1 cellular context compared by ENCODE assay signal in the genomic region with DNA sequence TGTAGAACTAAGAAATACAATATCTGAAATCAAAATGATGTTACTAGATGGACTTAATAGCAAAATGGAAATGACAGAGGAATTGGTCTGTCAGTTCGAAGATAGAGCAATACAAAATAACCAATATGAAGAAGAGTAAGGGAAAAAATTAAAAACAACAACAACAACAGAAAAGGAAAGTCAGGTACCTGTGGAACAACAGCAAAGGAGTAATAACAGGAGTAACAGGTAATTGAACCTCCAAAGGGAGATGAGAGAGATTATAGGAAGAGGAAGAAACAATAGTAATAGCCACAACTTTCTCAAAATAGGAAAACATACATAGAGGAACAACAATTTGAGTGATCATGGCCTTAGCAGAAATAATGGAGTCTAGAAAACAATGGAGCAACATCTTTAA.
TF ChIP-seq lines count a peak whose summit lies in the region.

No MANE protein-coding gene starts in this region.

TF ChIP-seq in HEK293, 187 proteins besides CTCF, POLR2A, EP300 and RAD21 (continued from another document):
- TF ChIP-seq ZNF544 (tag by site-specific recombination; IDR thresholded peaks at IDR 0.05) (no peak), ZFP41 (tag by site-specific recombination; IDR thresholded peaks at IDR 0.05; ENCODE audit: borderline replicate concordance) (no peak), EGR2 (tag by site-specific recombination; IDR thresholded peaks at IDR 0.05; ENCODE audit: low read depth) (no peak), ZNF426 (tag by site-specific recombination; IDR thresholded peaks at IDR 0.05) (no peak), ZNF16 (tag by site-specific recombination; IDR thresholded peaks at IDR 0.05; ENCODE audit: low read depth) (no peak), ZFP3 (tag by site-specific recombination; IDR thresholded peaks at IDR 0.05; ENCODE audit: low read depth) (no peak), ZNF138 (tag by site-specific recombination; IDR thresholded peaks at IDR 0.05; ENCODE audit: borderline replicate concordance) (no peak), ZNF549 (tag by site-specific recombination; IDR thresholded peaks at IDR 0.05) (no peak)
- TF ChIP-seq, protein P1, sequence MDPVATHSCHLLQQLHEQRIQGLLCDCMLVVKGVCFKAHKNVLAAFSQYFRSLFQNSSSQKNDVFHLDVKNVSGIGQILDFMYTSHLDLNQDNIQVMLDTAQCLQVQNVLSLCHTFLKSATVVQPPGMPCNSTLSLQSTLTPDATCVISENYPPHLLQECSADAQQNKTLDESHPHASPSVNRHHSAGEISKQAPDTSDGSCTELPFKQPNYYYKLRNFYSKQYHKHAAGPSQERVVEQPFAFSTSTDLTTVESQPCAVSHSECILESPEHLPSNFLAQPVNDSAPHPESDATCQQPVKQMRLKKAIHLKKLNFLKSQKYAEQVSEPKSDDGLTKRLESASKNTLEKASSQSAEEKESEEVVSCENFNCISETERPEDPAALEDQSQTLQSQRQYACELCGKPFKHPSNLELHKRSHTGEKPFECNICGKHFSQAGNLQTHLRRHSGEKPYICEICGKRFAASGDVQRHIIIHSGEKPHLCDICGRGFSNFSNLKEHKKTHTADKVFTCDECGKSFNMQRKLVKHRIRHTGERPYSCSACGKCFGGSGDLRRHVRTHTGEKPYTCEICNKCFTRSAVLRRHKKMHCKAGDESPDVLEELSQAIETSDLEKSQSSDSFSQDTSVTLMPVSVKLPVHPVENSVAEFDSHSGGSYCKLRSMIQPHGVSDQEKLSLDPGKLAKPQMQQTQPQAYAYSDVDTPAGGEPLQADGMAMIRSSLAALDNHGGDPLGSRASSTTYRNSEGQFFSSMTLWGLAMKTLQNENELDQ (tag by site-specific recombination; IDR thresholded peaks at IDR 0.05; ENCODE audit: low read depth): no peak
- TF ChIP-seq, protein P2, sequence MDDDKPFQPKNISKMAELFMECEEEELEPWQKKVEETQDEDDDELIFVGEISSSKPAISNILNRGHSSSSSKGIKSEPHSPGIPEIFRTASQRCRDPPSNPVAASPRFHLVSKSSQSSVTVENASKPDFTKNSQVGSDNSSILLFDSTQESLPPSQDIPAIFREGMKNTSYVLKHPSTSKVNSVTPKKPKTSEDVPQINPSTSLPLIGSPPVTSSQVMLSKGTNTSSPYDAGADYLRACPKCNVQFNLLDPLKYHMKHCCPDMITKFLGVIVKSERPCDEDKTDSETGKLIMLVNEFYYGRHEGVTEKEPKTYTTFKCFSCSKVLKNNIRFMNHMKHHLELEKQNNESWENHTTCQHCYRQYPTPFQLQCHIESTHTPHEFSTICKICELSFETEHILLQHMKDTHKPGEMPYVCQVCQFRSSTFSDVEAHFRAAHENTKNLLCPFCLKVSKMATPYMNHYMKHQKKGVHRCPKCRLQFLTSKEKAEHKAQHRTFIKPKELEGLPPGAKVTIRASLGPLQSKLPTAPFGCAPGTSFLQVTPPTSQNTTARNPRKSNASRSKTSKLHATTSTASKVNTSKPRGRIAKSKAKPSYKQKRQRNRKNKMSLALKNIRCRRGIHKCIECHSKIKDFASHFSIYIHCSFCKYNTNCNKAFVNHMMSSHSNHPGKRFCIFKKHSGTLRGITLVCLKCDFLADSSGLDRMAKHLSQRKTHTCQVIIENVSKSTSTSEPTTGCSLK (tag by site-specific recombination; IDR thresholded peaks at IDR 0.05): no peak
TF ChIP-seq in HEK293: peak in this region for 2.
